ENCODE assay signal across 22 cellular contexts in the genomic region with DNA sequence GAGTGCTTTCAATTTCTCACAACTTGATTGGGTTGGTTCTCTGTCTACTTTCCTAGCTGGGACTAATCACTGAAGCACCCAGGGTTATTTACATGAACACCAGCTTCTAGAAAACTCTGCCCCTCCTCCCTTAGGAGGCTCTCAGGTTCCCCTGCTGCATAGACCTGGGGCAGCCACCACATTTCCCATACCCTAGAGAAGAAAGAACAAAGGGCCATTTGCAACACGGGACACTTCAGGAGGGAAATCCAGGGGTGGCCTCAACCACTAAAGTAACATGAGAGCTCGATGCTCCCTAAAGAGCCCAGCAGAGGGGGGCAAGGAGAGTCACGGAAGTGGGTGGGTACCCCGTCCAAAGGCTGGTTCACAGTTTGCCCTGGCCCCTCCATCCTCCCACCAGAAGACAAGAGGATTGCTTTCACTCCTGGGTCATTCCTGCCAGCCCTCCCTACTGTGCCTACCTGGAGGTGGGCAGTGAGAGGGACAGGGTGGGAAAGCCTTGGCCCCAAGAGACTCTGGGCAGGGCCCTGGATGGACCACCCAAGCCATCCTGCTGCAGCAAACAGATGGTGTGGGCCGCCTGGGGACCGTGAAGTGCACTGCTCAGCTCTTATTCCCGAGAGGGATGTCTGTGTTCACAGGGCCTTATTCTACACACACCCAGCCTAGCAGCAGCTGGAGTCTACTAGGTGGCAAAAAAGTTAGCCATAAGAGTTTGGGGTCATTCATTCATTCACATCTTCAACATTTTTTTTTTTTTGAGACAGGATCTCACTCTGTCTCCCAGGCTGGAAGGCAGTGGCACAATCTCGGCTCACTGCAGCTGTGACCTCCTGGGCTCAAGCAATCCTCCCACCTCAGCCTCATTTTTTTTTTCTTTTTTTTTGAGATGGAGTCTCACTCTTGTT.
A peak's percentile ranks its signal among the peaks of the same experiment; 100 is the strongest.
DNase-seq lines count a peak whose midpoint lies in the region; ATAC-seq and TF ChIP-seq lines count a peak whose summit lies in the region.
"Had no signal": no experiment of that assay in that cellular context is flagged by ENCODE, and none has a peak within 500 bp of the region (broad histone marks: within the 10 kb centered on the region; RNA-seq: fewer than 3 reads in every experiment).

No MANE protein-coding gene starts in this region.

- H3F3A ChIP-seq in PC-9 (ENCODE audit: insufficient read depth, low read depth) = peaks cover 30% of the 10 kb centered on the region; the same call in 1 of the 2 replicates

- peak; percentile 45 for ATAC-seq in HG03354 (IDR thresholded peaks at IDR 0.05; ENCODE audit: poor library complexity, severe bottlenecking, unreplicated experiment)
- ATAC-seq in HG02840 (IDR thresholded peaks at IDR 0.05; ENCODE audit: low FRiP score, unreplicated experiment) = no peak
- ATAC-seq: naive thymus-derived CD8-positive, alpha-beta T cell had no signal

- no peak for TF ChIP-seq POLR2A in transverse colon (IDR thresholded peaks at IDR 0.05)

- no peaks in the 10 kb centered on the region for H3K27me3 ChIP-seq in transverse colon
- no peaks in the 10 kb centered on the region for H3K27me3 ChIP-seq in PC-9 (ENCODE audit: insufficient read depth, low read depth)

- POLR2A ChIA-PET in RWPE1 (lab: Yijun Ruan, JAX; ENCODE audit: low non-redundant PET) = interaction anchor here (0.6 kb wide), 1 partner anchor 203 kb away, joined by 3 read pairs; no protein-coding TSS in a partner anchor
- POLR2A ChIA-PET in PC-9 (lab: Charles Lee; ENCODE audit: unreplicated experiment) = no interaction called here

- peak; percentile 9 for DNase-seq in DMS 273 (lab: John Stamatoyannopoulos, UW; ENCODE audit: unreplicated experiment)
- no peak for DNase-seq in DMS 273 treated with DMSO at 0.1 percent for 48 hours (lab: John Stamatoyannopoulos, UW)
- DNase-seq in RWPE1 (ENCODE audit: low spot score) = no peak
- DNase-seq in transverse colon = no peak
- no peak for DNase-seq in GM13977 (ENCODE audit: low spot score)
- DNase-seq in PC-9 = no peak
- DNase-seq: activated CD4-positive, alpha-beta T cell treated with anti-CD3 and anti-CD28 coated beads, Interleukin-2, amount 10 ng/mL, durations not matched to agents 24 days and 14 days; activated naive CD4-positive, alpha-beta T cell treated with anti-CD3 and anti-CD28 coated beads, Interleukin-2, amount 50 U/mL, for 16 hours; C1 segment of cervical spinal cord; erythroblast; KBM-7; naive thymus-derived CD8-positive, alpha-beta T cell; NCI-H1105; NCI-H510A; SK-N-SH; tibial artery had no signal

- H2AFZ ChIP-seq in PC-9 = no peak overlapping the region

- H3K27ac ChIP-seq in RWPE1 (peak overlapping the region; percentile 23), transverse colon (peak overlapping the region in 3 of 4 donors; percentile 32 to 58 (median 57)), PC-9 (no peak overlapping the region; the same call in 1 of the 2 replicates)
- H3K27ac ChIP-seq: 22Rv1, tibial artery had no signal

- intact Hi-C loops in transverse colon (cut with DNase I; ENCODE audit: low total_unique reads) = no loop called here
- intact Hi-C loops in PC-9 (cut with micrococcal nuclease; ENCODE audit: unreplicated experiment) = no loop called here

- no peak for TF ChIP-seq CTCF in RWPE1 (conservative IDR thresholded peaks at IDR 0.05; ENCODE audit: low read depth)
- TF ChIP-seq CTCF in transverse colon (IDR thresholded peaks at IDR 0.05) = no peak
- TF ChIP-seq CTCF in GM13977 (IDR thresholded peaks at IDR 0.05; ENCODE audit: extremely low read depth, insufficient read depth, missing control alignments) = no peak
- TF ChIP-seq CTCF in PC-9 (conservative IDR thresholded peaks at IDR 0.05) = no peak

- H4K20me1 ChIP-seq in PC-9 (ENCODE audit: insufficient read depth) = peaks cover 10% of the 10 kb centered on the region

- no peaks in the 10 kb centered on the region for H3K36me3 ChIP-seq in transverse colon
- H3K36me3 ChIP-seq in PC-9 (ENCODE audit: low read depth) = no peaks in the 10 kb centered on the region
- H3K36me3 ChIP-seq: HAP-1, prostate gland, tibial artery had no signal

- H3K9me2 ChIP-seq in PC-9 (ENCODE audit: insufficient read depth) = no peaks in the 10 kb centered on the region
- H3K9me2 ChIP-seq: SK-N-SH had no signal

- no peak overlapping the region for H3K4me3 ChIP-seq in transverse colon
- H3K4me3 ChIP-seq in PC-9 = no peak overlapping the region
- H3K4me3 ChIP-seq: HAP-1, prostate gland, smooth muscle cell, tibial artery had no signal

- BruUV-seq in PC-9 (replicated peaks; lab: Mats Ljungman, UMichigan) = no TSS peak

- H3K9me3 ChIP-seq in transverse colon (no peaks in the 10 kb centered on the region), PC-9 (ENCODE audit: insufficient read depth, low read depth) (no peaks in the 10 kb centered on the region)
- H3K9me3 ChIP-seq: HAP-1, prostate gland, SK-N-SH, tibial artery had no signal

- in situ Hi-C loops in transverse colon (cut with MboI; ENCODE audit: low pct_ligation_motif_present in 1 of 4, low pct_unique_long_range_greater_than_20kb in 1 of 4, low sequenced_read_pairs in 3 of 4) = no loop called here
- in situ Hi-C loops in GM13977 (cut with MboI; ENCODE audit: low pct_unique_long_range_greater_than_20kb, low sequenced_read_pairs, unreplicated experiment) = no loop called here

- 80 to 86% methylated on average over 3 to 8 of the region's 8 CpGs for WGBS in transverse colon (ENCODE audit: low coverage in 1 of 2), 2 donors

- peaks cover 100% of the 10 kb centered on the region for H3K79me2 ChIP-seq in PC-9 (ENCODE audit: low read depth)

- CTCF ChIA-PET in RWPE1 (lab: Yijun Ruan, JAX) (interaction anchor here (0.6 to 0.7 kb wide), 3 partner anchors 8 to 412 kb away, joined by 3 to 9 read pairs (median 3); no protein-coding TSS in a partner anchor), PC-9 (lab: Charles Lee) (no interaction called here)

- H3K4me1 ChIP-seq in transverse colon (peaks cover 0 to 39% (median 28%) of the 10 kb centered on the region in 4 donors), PC-9 (replicated peaks; ENCODE audit: insufficient read depth) (peaks cover 18% of the 10 kb centered on the region)
- H3K4me1 ChIP-seq: HAP-1, tibial artery had no signal

- no peak for TF ChIP-seq EP300 in transverse colon (IDR thresholded peaks at IDR 0.05; ENCODE audit: low read depth)

- no peak overlapping the region for H3K4me2 ChIP-seq in PC-9
- H3K4me2 ChIP-seq: SK-N-SH, smooth muscle cell had no signal
